In the genomic region with DNA sequence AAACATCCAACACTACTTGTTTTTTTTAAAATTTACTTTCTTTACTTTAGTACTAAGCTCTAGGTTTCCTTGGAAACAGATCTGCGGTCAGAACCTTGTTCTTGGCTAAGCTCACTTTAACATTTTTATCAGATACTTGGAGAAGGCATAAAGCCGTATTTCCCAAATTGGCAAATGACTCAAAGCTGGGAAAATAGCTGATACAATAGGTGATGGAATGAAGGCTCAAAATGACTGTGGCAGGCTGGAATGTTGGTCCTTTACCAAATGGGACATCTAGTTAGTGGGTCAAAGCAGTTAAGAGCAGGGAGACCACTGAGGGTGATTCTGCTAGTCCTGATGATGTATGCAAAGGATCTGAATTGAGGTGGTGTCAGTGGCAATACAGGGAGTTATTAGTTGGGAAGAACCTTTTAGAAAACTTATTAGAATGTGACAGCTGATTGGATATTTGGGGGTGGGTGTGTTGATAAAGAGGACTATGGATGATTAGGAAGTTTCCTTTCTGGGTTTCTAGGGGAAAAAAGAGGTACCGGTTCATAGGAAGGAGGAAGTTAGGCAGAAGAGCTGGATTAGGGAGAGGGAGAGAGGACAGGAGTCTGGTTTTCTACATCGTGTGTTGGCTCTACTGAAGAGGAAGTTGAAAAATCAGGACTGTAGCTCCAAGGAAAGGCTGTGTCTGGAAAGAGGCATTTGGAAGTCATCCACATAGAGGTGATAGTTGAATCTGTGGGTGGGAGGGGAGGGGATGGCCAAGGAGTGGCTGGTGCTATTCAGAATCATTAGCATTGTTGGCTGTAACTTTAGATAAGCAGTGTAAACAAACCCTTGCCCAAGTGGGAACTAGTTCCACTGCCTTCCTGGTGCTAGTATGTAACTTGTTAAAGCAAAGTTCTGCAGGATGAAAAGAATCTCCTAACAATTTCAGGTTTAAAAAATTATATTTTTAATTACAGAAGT, we compare ENCODE assay signal across 2 cellular contexts.
TF ChIP-seq lines count a peak whose summit lies in the region.

No MANE protein-coding gene starts in this region.

TF ChIP-seq in SK-N-SH, 30 proteins besides CTCF, POLR2A, EP300 and RAD21 (continued from another document):
- TF ChIP-seq, protein P1, sequence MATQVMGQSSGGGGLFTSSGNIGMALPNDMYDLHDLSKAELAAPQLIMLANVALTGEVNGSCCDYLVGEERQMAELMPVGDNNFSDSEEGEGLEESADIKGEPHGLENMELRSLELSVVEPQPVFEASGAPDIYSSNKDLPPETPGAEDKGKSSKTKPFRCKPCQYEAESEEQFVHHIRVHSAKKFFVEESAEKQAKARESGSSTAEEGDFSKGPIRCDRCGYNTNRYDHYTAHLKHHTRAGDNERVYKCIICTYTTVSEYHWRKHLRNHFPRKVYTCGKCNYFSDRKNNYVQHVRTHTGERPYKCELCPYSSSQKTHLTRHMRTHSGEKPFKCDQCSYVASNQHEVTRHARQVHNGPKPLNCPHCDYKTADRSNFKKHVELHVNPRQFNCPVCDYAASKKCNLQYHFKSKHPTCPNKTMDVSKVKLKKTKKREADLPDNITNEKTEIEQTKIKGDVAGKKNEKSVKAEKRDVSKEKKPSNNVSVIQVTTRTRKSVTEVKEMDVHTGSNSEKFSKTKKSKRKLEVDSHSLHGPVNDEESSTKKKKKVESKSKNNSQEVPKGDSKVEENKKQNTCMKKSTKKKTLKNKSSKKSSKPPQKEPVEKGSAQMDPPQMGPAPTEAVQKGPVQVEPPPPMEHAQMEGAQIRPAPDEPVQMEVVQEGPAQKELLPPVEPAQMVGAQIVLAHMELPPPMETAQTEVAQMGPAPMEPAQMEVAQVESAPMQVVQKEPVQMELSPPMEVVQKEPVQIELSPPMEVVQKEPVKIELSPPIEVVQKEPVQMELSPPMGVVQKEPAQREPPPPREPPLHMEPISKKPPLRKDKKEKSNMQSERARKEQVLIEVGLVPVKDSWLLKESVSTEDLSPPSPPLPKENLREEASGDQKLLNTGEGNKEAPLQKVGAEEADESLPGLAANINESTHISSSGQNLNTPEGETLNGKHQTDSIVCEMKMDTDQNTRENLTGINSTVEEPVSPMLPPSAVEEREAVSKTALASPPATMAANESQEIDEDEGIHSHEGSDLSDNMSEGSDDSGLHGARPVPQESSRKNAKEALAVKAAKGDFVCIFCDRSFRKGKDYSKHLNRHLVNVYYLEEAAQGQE (IDR thresholded peaks at IDR 0.05; ENCODE audit: low read depth, low read length) = no peak
- TF ChIP-seq TCF12 (IDR thresholded peaks at IDR 0.05) = peak; percentile 58; the same call in 1 of the 2 replicates
- TF ChIP-seq, protein P2, sequence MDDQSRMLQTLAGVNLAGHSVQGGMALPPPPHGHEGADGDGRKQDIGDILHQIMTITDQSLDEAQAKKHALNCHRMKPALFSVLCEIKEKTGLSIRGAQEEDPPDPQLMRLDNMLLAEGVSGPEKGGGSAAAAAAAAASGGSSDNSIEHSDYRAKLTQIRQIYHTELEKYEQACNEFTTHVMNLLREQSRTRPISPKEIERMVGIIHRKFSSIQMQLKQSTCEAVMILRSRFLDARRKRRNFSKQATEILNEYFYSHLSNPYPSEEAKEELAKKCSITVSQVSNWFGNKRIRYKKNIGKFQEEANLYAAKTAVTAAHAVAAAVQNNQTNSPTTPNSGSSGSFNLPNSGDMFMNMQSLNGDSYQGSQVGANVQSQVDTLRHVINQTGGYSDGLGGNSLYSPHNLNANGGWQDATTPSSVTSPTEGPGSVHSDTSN (IDR thresholded peaks at IDR 0.05) = peak; percentile 52
- no peak for TF ChIP-seq IRF3 (IDR thresholded peaks at IDR 0.05; ENCODE audit: low read depth, low read length)
- TF ChIP-seq MEF2A (IDR thresholded peaks at IDR 0.05; ENCODE audit: borderline replicate concordance, low read depth) = peak; percentile 89
- no peak for TF ChIP-seq GABPA (IDR thresholded peaks at IDR 0.05; ENCODE audit: low read depth)
- peak; percentile 74; the same call in 1 of the 2 replicates for TF ChIP-seq TEAD4 (IDR thresholded peaks at IDR 0.05; ENCODE audit: borderline replicate concordance, insufficient read depth)
- TF ChIP-seq MAX (IDR thresholded peaks at IDR 0.05; ENCODE audit: low read depth) = no peak
- no peak for TF ChIP-seq RCOR1 (IDR thresholded peaks at IDR 0.05; ENCODE audit: low read length)
- no peak for TF ChIP-seq FOXJ3 (CRISPR knock-in tag; IDR thresholded peaks at IDR 0.05)
- TF ChIP-seq SMC3 (IDR thresholded peaks at IDR 0.05; ENCODE audit: low read depth, low read length) = no peak
- TF ChIP-seq, protein P3, sequence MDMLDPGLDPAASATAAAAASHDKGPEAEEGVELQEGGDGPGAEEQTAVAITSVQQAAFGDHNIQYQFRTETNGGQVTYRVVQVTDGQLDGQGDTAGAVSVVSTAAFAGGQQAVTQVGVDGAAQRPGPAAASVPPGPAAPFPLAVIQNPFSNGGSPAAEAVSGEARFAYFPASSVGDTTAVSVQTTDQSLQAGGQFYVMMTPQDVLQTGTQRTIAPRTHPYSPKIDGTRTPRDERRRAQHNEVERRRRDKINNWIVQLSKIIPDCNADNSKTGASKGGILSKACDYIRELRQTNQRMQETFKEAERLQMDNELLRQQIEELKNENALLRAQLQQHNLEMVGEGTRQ (IDR thresholded peaks at IDR 0.05; ENCODE audit: borderline replicate concordance, low read depth, low read length) = no peak
- TF ChIP-seq FOSL2 (IDR thresholded peaks at IDR 0.05; ENCODE audit: borderline replicate concordance, low read depth) = peak; percentile 67
- TF ChIP-seq NFIC (IDR thresholded peaks at IDR 0.05; ENCODE audit: borderline replicate concordance) = peak; percentile 78
- peak; percentile 37; the same call in 1 of the 2 replicates for TF ChIP-seq POLR2AphosphoS5 (IDR thresholded peaks at IDR 0.05; ENCODE audit: low read depth, low read length)

TF ChIP-seq in WTC11, 78 proteins besides CTCF, POLR2A, EP300 and RAD21 (continued from another document):
- TF ChIP-seq ARID4B (CRISPR knock-in tag; IDR thresholded peaks at IDR 0.05; ENCODE audit: borderline replicate concordance) (no peak), NR1H2 (CRISPR knock-in tag; IDR thresholded peaks at IDR 0.05) (no peak), ZBTB43 (CRISPR knock-in tag; IDR thresholded peaks at IDR 0.05) (no peak), CREB1 (CRISPR knock-in tag; IDR thresholded peaks at IDR 0.05) (no peak)
- TF ChIP-seq, protein P4, sequence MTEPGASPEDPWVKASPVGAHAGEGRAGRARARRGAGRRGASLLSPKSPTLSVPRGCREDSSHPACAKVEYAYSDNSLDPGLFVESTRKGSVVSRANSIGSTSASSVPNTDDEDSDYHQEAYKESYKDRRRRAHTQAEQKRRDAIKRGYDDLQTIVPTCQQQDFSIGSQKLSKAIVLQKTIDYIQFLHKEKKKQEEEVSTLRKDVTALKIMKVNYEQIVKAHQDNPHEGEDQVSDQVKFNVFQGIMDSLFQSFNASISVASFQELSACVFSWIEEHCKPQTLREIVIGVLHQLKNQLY (CRISPR knock-in tag; IDR thresholded peaks at IDR 0.05) = no peak
- TF ChIP-seq, protein P5, sequence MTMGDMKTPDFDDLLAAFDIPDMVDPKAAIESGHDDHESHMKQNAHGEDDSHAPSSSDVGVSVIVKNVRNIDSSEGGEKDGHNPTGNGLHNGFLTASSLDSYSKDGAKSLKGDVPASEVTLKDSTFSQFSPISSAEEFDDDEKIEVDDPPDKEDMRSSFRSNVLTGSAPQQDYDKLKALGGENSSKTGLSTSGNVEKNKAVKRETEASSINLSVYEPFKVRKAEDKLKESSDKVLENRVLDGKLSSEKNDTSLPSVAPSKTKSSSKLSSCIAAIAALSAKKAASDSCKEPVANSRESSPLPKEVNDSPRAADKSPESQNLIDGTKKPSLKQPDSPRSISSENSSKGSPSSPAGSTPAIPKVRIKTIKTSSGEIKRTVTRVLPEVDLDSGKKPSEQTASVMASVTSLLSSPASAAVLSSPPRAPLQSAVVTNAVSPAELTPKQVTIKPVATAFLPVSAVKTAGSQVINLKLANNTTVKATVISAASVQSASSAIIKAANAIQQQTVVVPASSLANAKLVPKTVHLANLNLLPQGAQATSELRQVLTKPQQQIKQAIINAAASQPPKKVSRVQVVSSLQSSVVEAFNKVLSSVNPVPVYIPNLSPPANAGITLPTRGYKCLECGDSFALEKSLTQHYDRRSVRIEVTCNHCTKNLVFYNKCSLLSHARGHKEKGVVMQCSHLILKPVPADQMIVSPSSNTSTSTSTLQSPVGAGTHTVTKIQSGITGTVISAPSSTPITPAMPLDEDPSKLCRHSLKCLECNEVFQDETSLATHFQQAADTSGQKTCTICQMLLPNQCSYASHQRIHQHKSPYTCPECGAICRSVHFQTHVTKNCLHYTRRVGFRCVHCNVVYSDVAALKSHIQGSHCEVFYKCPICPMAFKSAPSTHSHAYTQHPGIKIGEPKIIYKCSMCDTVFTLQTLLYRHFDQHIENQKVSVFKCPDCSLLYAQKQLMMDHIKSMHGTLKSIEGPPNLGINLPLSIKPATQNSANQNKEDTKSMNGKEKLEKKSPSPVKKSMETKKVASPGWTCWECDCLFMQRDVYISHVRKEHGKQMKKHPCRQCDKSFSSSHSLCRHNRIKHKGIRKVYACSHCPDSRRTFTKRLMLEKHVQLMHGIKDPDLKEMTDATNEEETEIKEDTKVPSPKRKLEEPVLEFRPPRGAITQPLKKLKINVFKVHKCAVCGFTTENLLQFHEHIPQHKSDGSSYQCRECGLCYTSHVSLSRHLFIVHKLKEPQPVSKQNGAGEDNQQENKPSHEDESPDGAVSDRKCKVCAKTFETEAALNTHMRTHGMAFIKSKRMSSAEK (CRISPR knock-in tag; IDR thresholded peaks at IDR 0.05; ENCODE audit: borderline replicate concordance) = no peak
